Comparison of ENCODE assay signal across 8 cellular contexts in genomic region chr4:112523008-112523440, GRCh38. TPM values are rescaled to one million over a fixed set of nuclear protein-coding genes. Genes with fewer than 3 reads are reported as not detected.
DNase-seq lines count a peak whose midpoint lies in the region; ATAC-seq and TF ChIP-seq lines count a peak whose summit lies in the region.

No MANE protein-coding gene starts in this region.

- CTCF ChIA-PET in SK-N-SH (lab: Yijun Ruan, JAX), result interaction anchor here (1.3 to 1.7 kb wide), 2 partner anchors 8 to 20 kb away, joined by 3 to 5 read pairs; no protein-coding TSS in a partner anchor

- 90% methylated on average over 29 of the region's 29 CpGs for WGBS in SK-N-SH (ENCODE audit: low lambda C conversion rate)

- H3K36me3 ChIP-seq in SU-DHL-6 (ENCODE audit: low read length) (no peaks in the 10 kb centered on the region), SK-N-SH (replicated peaks in 1 of 2; ENCODE audit: control insufficient read depth in 1 of 2, insufficient read depth in 2 of 2, low read length in 1 of 2) (no peaks in the 10 kb centered on the region)

- H3K4me1 ChIP-seq in SK-N-SH (ENCODE audit: control insufficient read depth in 1 of 2, insufficient read depth in 2 of 2, low read depth in 1 of 2, low read length in 1 of 2), result peaks cover 0 to 10% of the 10 kb centered on the region in 2 experiments; a peak in 2 of 4 replicates

- no peaks in the 10 kb centered on the region for H3K9me3 Mint-ChIP-seq in natural killer cell

- POLR2A ChIA-PET in SK-N-SH (lab: Yijun Ruan, JAX), result no interaction called here

- peak overlapping the region; percentile 50 for H3K4me3 ChIP-seq in SU-DHL-6 (ENCODE audit: insufficient read depth, low read length, poor library complexity, severe bottlenecking)
- no peak overlapping the region for H3K4me3 ChIP-seq in SK-N-SH (ENCODE audit: low read depth in 2 of 2, low read length in 1 of 2)

- peak; percentile 11 for TF ChIP-seq CTCF in SU-DHL-6 (IDR thresholded peaks at IDR 0.05; ENCODE audit: insufficient read depth, low read length, poor library complexity, severe bottlenecking)
- TF ChIP-seq CTCF in natural killer cell (IDR thresholded peaks at IDR 0.05), result no peak
- TF ChIP-seq CTCF in SK-N-SH (IDR thresholded peaks at IDR 0.05), result no peak

- no peak overlapping the region for H3K27ac Mint-ChIP-seq in natural killer cell

- no peak for TF ChIP-seq RAD21 in SK-N-SH (IDR thresholded peaks at IDR 0.05; ENCODE audit: low read length)

- peak overlapping the region; percentile 72 for H3K4me2 ChIP-seq in SU-DHL-6 (ENCODE audit: low read depth, low read length, poor library complexity, severe bottlenecking)
- H3K4me2 ChIP-seq in SK-N-SH, result no peak overlapping the region

- H3K9me3 ChIP-seq in SU-DHL-6 (ENCODE audit: insufficient read depth, low read length), result no peaks in the 10 kb centered on the region
- no peaks in the 10 kb centered on the region for H3K9me3 ChIP-seq in SK-N-SH

- H3K4me3 Mint-ChIP-seq in natural killer cell, result peak overlapping the region; percentile 93

- no peaks in the 10 kb centered on the region for H3K79me2 ChIP-seq in SU-DHL-6 (ENCODE audit: insufficient read depth, low read length)
- no peaks in the 10 kb centered on the region for H3K79me2 ChIP-seq in SK-N-SH (ENCODE audit: insufficient read depth)

- H3K9ac ChIP-seq in SU-DHL-6 (ENCODE audit: low read length), result peak overlapping the region; percentile 38
- H3K9ac ChIP-seq in SK-N-SH, result no peak overlapping the region

- peaks cover 15% of the 10 kb centered on the region for H3K36me3 Mint-ChIP-seq in natural killer cell

- ATAC-seq in HG03045 (IDR thresholded peaks at IDR 0.05; ENCODE audit: unreplicated experiment), result peak; percentile 59
- ATAC-seq in natural killer cell, result peak; percentile 36 to 64 (median 52)

- no peak overlapping the region; the same call in 1 of the 2 replicates for H3K27ac ChIP-seq in SU-DHL-6 (ENCODE audit: low read depth, low read length)
- no peak overlapping the region for H3K27ac ChIP-seq in SK-N-SH (ENCODE audit: low read depth in 2 of 2, low read length in 1 of 2)

- no peak for TF ChIP-seq EP300 in SK-N-SH (IDR thresholded peaks at IDR 0.05; ENCODE audit: borderline replicate concordance in 1 of 2, low read depth in 1 of 2, low read length in 1 of 2)

- H3K9me2 ChIP-seq in SU-DHL-6 (replicated peaks; ENCODE audit: insufficient read depth, low read length) (no peaks in the 10 kb centered on the region), SK-N-SH (no peaks in the 10 kb centered on the region)

- H4K20me1 ChIP-seq in SU-DHL-6 (ENCODE audit: low read depth, low read length) (no peaks in the 10 kb centered on the region), SK-N-SH (ENCODE audit: insufficient read depth) (no peaks in the 10 kb centered on the region)

- DNase-seq in SIG-M5 treated with dmso at 0.1 percent for 504 hours (lab: John Stamatoyannopoulos, UW; ENCODE audit: unreplicated experiment) (peak; percentile 49), SIG-M5 (lab: John Stamatoyannopoulos, UW) (no peak), ecto neural progenitor cell (ENCODE audit: low spot score) (peak; percentile 80), natural killer cell (no peak), NCI-H1105 (lab: John Stamatoyannopoulos, UW) (no peak), SK-N-SH (no peak)

- H3K27me3 ChIP-seq in SU-DHL-6 (ENCODE audit: low read length) (no peaks in the 10 kb centered on the region), SK-N-SH (ENCODE audit: insufficient read depth) (peaks cover 25% of the 10 kb centered on the region; the same call in 1 of the 2 replicates)

- H3F3A ChIP-seq in SU-DHL-6 (ENCODE audit: insufficient read depth) (no peaks in the 10 kb centered on the region), SK-N-SH (replicated peaks; ENCODE audit: insufficient read depth) (peaks cover 3% of the 10 kb centered on the region)

- intact Hi-C loops in natural killer cell (cut with micrococcal nuclease), result loop anchor here (1.0 to 10.0 kb wide), 3 partner anchors 200 to 424 kb away; partner anchors contain the start of gene AP1AR

- peaks cover 16 to 29% of the 10 kb centered on the region in 2 donors for H3K4me1 Mint-ChIP-seq in natural killer cell

- H2AFZ ChIP-seq in SU-DHL-6 (ENCODE audit: low read depth, low read length, severe bottlenecking), result peak overlapping the region; percentile 82
- H2AFZ ChIP-seq in SK-N-SH (ENCODE audit: low read depth), result no peak overlapping the region

- H3K27me3 Mint-ChIP-seq in natural killer cell (ENCODE audit: low read depth in 2 of 2), result peaks cover 57 to 79% of the 10 kb centered on the region in 2 donors

TF ChIP-seq in SK-N-SH, 30 proteins besides CTCF, POLR2A, EP300 and RAD21:
- TF ChIP-seq PBX3 (IDR thresholded peaks at IDR 0.05), result no peak
- TF ChIP-seq NRF1 (IDR thresholded peaks at IDR 0.05; ENCODE audit: low read depth, low read length), result no peak
- TF ChIP-seq FOSL2 (IDR thresholded peaks at IDR 0.05; ENCODE audit: borderline replicate concordance, low read depth), result no peak
- TF ChIP-seq CHD2 (IDR thresholded peaks at IDR 0.05; ENCODE audit: low read length, partially characterized antibody), result no peak
- TF ChIP-seq IRF3 (IDR thresholded peaks at IDR 0.05; ENCODE audit: low read depth, low read length), result no peak
- TF ChIP-seq MEF2A (IDR thresholded peaks at IDR 0.05; ENCODE audit: borderline replicate concordance, low read depth), result no peak
- TF ChIP-seq JUND (IDR thresholded peaks at IDR 0.05), result no peak
- no peak for TF ChIP-seq GABPA (IDR thresholded peaks at IDR 0.05; ENCODE audit: low read depth)
- no peak for TF ChIP-seq TEAD4 (IDR thresholded peaks at IDR 0.05; ENCODE audit: borderline replicate concordance, insufficient read depth)
- TF ChIP-seq MAX (IDR thresholded peaks at IDR 0.05; ENCODE audit: low read depth), result no peak
- TF ChIP-seq SMC3 (IDR thresholded peaks at IDR 0.05; ENCODE audit: low read depth, low read length), result no peak

RNA-seq across cellular contexts. Expression of gene NEUROG2, which starts 7.0 kb away (rescaled TPM):
- not detected for total RNA-seq in natural killer cell
- polyA plus RNA-seq in SK-N-SH (2012; rRNA removed), result not detected in 2 replicates
- polyA plus RNA-seq in SK-N-SH (2012; cell fraction: cytosol; rRNA removed), result 0.03 TPM in 1 of 2 replicates, not detected in the other
- 0.04 TPM in 1 of 2 replicates, not detected in the other for polyA plus RNA-seq in SK-N-SH (2012; cell fraction: nucleus; rRNA removed)

Comparison
In these comparisons a context has a peak if more than half of its experiments do, and no peak if none do; other contexts are left out.
1. DNase-seq: peak in SIG-M5 treated with dmso at 0.1 percent for 504 hours (single experiment) and ecto neural progenitor cell (single experiment); none in SIG-M5 (single experiment), natural killer cell (single experiment), NCI-H1105 (single experiment) and SK-N-SH (single experiment).